In genomic region chr2:163573652-163574051, GRCh38 we compare ENCODE assay signal across 15 cellular contexts.
DNase-seq lines count a peak whose midpoint lies in the region; TF ChIP-seq lines count a peak whose summit lies in the region.
"Had no signal": no experiment of that assay in that cellular context is flagged by ENCODE, and none has a peak within 500 bp of the region (broad histone marks: within the 10 kb centered on the region; RNA-seq: fewer than 3 reads in every experiment).

No MANE protein-coding gene starts in this region.

- H3K9me3 Mint-ChIP-seq in activated CD4-positive, alpha-beta memory T cell treated with anti-CD3 and anti-CD28 coated beads, Interleukin-2, amount 10 ng/mL, durations not matched to agents 7 days and 5 days, result peaks cover 4% of the 10 kb centered on the region
- H3K9me3 Mint-ChIP-seq: CD4-positive, alpha-beta T cell had no signal

- no peak overlapping the region for H3K4me3 ChIP-seq in LNCaP clone FGC (ENCODE audit: low read depth, low read length)
- no peak overlapping the region for H3K4me3 ChIP-seq in PC-9
- no peak overlapping the region for H3K4me3 ChIP-seq in uterus
- H3K4me3 ChIP-seq in tibial nerve, result no peak overlapping the region

- no peaks in the 10 kb centered on the region for H3K36me3 Mint-ChIP-seq in activated CD4-positive, alpha-beta memory T cell treated with anti-CD3 and anti-CD28 coated beads, Interleukin-2, amount 10 ng/mL, durations not matched to agents 7 days and 5 days (ENCODE audit: low read depth)

- no peak overlapping the region for H2AFZ ChIP-seq in PC-9

- H3K27me3 Mint-ChIP-seq in activated CD4-positive, alpha-beta memory T cell treated with anti-CD3 and anti-CD28 coated beads, Interleukin-2, amount 10 ng/mL, durations not matched to agents 7 days and 5 days, result no peaks in the 10 kb centered on the region
- H3K27me3 Mint-ChIP-seq: B cell; CD4-positive, alpha-beta T cell had no signal

- no peak overlapping the region for H3K27ac Mint-ChIP-seq in activated CD4-positive, alpha-beta memory T cell treated with anti-CD3 and anti-CD28 coated beads, Interleukin-2, amount 10 ng/mL, durations not matched to agents 7 days and 5 days
- H3K27ac Mint-ChIP-seq: B cell; CD4-positive, alpha-beta T cell; HFFc6 had no signal

- H3K4me1 ChIP-seq in PC-9 (replicated peaks; ENCODE audit: insufficient read depth), result peaks cover 12% of the 10 kb centered on the region
- H3K4me1 ChIP-seq in uterus, result no peaks in the 10 kb centered on the region
- H3K4me1 ChIP-seq in tibial nerve, result no peaks in the 10 kb centered on the region

- TF ChIP-seq EP300 in tibial nerve (IDR thresholded peaks at IDR 0.05), result no peak

- TF ChIP-seq CTCF in LNCaP clone FGC (IDR thresholded peaks at IDR 0.05; ENCODE audit: control insufficient read depth, extremely low read depth, insufficient read depth) (no peak), PC-9 (conservative IDR thresholded peaks at IDR 0.05) (no peak), uterus (IDR thresholded peaks at IDR 0.05) (no peak), tibial nerve (IDR thresholded peaks at IDR 0.05) (no peak)

- intact Hi-C loops in PC-9 (cut with micrococcal nuclease; ENCODE audit: unreplicated experiment) (loop anchor here (2.0 kb wide), 1 partner anchor 225 kb away; no protein-coding TSS in a partner anchor), uterus (cut with DNase I; ENCODE audit: low total_unique reads) (no loop called here)

- H3K9me3 ChIP-seq in PC-9 (ENCODE audit: insufficient read depth, low read depth), result no peaks in the 10 kb centered on the region
- H3K9me3 ChIP-seq in uterus, result no peaks in the 10 kb centered on the region
- H3K9me3 ChIP-seq in tibial nerve, result peaks cover 0 to 6% (median 0%) of the 10 kb centered on the region in 4 donors

- POLR2A ChIA-PET in PC-9 (lab: Charles Lee; ENCODE audit: unreplicated experiment), result interaction anchor here (0.6 kb wide), 1 partner anchor 298 kb away, joined by 3 read pairs; no protein-coding TSS in a partner anchor
- POLR2A ChIA-PET in activated CD4-positive, alpha-beta memory T cell treated with anti-CD3 and anti-CD28 coated beads, Interleukin-2, amount 10 ng/mL, durations not matched to agents 7 days and 5 days (lab: Charles Lee), result no interaction called here

- no peaks in the 10 kb centered on the region for H3K9me2 ChIP-seq in PC-9 (ENCODE audit: insufficient read depth)

- no peak overlapping the region for H3K4me3 Mint-ChIP-seq in activated CD4-positive, alpha-beta memory T cell treated with anti-CD3 and anti-CD28 coated beads, Interleukin-2, amount 10 ng/mL, durations not matched to agents 7 days and 5 days
- H3K4me3 Mint-ChIP-seq: B cell; CD4-positive, alpha-beta T cell; HFFc6 had no signal

- TF ChIP-seq POLR2A in uterus (IDR thresholded peaks at IDR 0.05), result no peak
- no peak for TF ChIP-seq POLR2A in tibial nerve (IDR thresholded peaks at IDR 0.05)

- H3K27ac ChIP-seq in PC-9 (no peak overlapping the region), uterus (no peak overlapping the region), tibial nerve (no peak overlapping the region)

- no peaks in the 10 kb centered on the region for H3F3A ChIP-seq in PC-9 (ENCODE audit: insufficient read depth, low read depth)

- CTCF ChIA-PET in PC-9 (lab: Charles Lee), result no interaction called here
- CTCF ChIA-PET in activated CD4-positive, alpha-beta memory T cell treated with anti-CD3 and anti-CD28 coated beads, Interleukin-2, amount 10 ng/mL, durations not matched to agents 7 days and 5 days (lab: Charles Lee), result no interaction called here

- no peaks in the 10 kb centered on the region for H3K4me1 Mint-ChIP-seq in activated CD4-positive, alpha-beta memory T cell treated with anti-CD3 and anti-CD28 coated beads, Interleukin-2, amount 10 ng/mL, durations not matched to agents 7 days and 5 days
- H3K4me1 Mint-ChIP-seq: B cell had no signal

- DNase-seq in LNCaP clone FGC (ENCODE audit: low read depth) (peak; percentile 40), PC-9 (peak; percentile 20 to 36), mucosa of gallbladder (ENCODE audit: low spot score) (peak; percentile 49), uterus (no peak), tibial nerve (ENCODE audit: low spot score in 2 of 2) (no peak), HuH-7 (ENCODE audit: low spot score) (no peak)
- DNase-seq in activated CD4-positive, alpha-beta memory T cell treated with anti-CD3 and anti-CD28 coated beads, Interleukin-2, amount 10 ng/mL, durations not matched to agents 7 days and 5 days, result no peak
- DNase-seq: C1 segment of cervical spinal cord; CD4-positive, alpha-beta T cell; DMS153; DMS79 treated with DMSO at 0.1 percent for 48 hours; EL; HCEC 1CT; HFFc6 had no signal

- BruUV-seq in PC-9 (replicated peaks; lab: Mats Ljungman, UMichigan), result no TSS peak

- H3K36me3 ChIP-seq in PC-9 (ENCODE audit: low read depth), result no peaks in the 10 kb centered on the region
- H3K36me3 ChIP-seq in uterus, result no peaks in the 10 kb centered on the region
- no peaks in the 10 kb centered on the region for H3K36me3 ChIP-seq in tibial nerve

- H3K4me2 ChIP-seq in PC-9, result peak overlapping the region; percentile 25; the same call in 1 of the 2 replicates

- H3K27me3 ChIP-seq in PC-9 (ENCODE audit: insufficient read depth, low read depth) (no peaks in the 10 kb centered on the region), uterus (no peaks in the 10 kb centered on the region), tibial nerve (no peaks in the 10 kb centered on the region)

- no peaks in the 10 kb centered on the region for H4K20me1 ChIP-seq in PC-9 (ENCODE audit: insufficient read depth)

- no peaks in the 10 kb centered on the region for H3K79me2 ChIP-seq in PC-9 (ENCODE audit: low read depth)

- WGBS in tibial nerve, 2 donors, result 85 to 88% methylated on average over 1 of the region's 1 CpG

Comparison
In these comparisons a context has a peak if more than half of its experiments do, and no peak if none do; other contexts are left out.
1. DNase-seq: peak in LNCaP clone FGC (single experiment), PC-9 (2 of 2) and mucosa of gallbladder (single experiment); none in activated CD4-positive, alpha-beta memory T cell treated with anti-CD3 and anti-CD28 coated beads, Interleukin-2, amount 10 ng/mL, durations not matched to agents 7 days and 5 days (single experiment), uterus (0 of 2), tibial nerve (0 of 2) and HuH-7 (single experiment).